10 cellular contexts compared by ENCODE assay signal in the genomic region with DNA sequence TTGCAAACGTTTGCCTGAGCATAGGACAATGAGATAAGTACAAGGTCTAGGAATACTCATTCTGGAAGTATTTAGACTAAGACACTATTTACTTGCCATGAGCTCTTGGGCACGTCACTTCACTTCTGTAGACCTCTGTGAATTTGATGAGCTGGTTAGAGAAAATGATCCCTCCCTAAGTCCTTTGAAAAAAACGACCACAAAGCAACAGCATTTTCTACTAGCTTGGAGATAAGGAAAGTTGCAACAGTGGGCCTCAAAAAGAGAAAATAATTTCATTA. TPM values are rescaled to one million over a fixed set of nuclear protein-coding genes. Genes with fewer than 3 reads are reported as not detected.
A peak's percentile ranks its signal among the peaks of the same experiment; 100 is the strongest.
DNase-seq lines count a peak whose midpoint lies in the region; FAIRE-seq and TF ChIP-seq lines count a peak whose summit lies in the region.
"Had no signal": no experiment of that assay in that cellular context is flagged by ENCODE, and none has a peak within 500 bp of the region (broad histone marks: within the 10 kb centered on the region; RNA-seq: fewer than 3 reads in every experiment).

No MANE protein-coding gene starts in this region.

- FAIRE-seq in D721Med (lab: Jason Lieb, UNC) = no peak

- DNase-seq in cardiac muscle cell (ENCODE audit: low read depth in 1 of 2, low spot score in 1 of 2) = peak in 1 of 2 donors; percentile 64
- no peak for DNase-seq in cardiac septum (ENCODE audit: low spot score)
- no peak for DNase-seq in endodermal cell
- no peak for DNase-seq in vagina (ENCODE audit: extremely low spot score in 2 of 2)
- DNase-seq in D721Med (ENCODE audit: insufficient read length, low spot score) = no peak
- no peak for DNase-seq in NCI-H1436 treated with DMSO at 0.1 percent for 48 hours (lab: John Stamatoyannopoulos, UW)
- no peak for DNase-seq in OCI-M2 (lab: John Stamatoyannopoulos, UW; ENCODE audit: unreplicated experiment)
- DNase-seq: activated naive CD8-positive, alpha-beta T cell treated with anti-CD3 and anti-CD28 coated beads, Interleukin-2, amount 50 U/mL, for 24 hours had no signal

- peak overlapping the region; percentile 81 for H3K4me3 Mint-ChIP-seq in endodermal cell
- H3K4me3 Mint-ChIP-seq: activated naive CD8-positive, alpha-beta T cell treated with anti-CD3 and anti-CD28 coated beads, Interleukin-2, amount 50 U/mL, for 24 hours had no signal

- no peak overlapping the region for H3K27ac ChIP-seq in cardiac muscle cell
- H3K27ac ChIP-seq in endodermal cell (ENCODE audit: low read depth, low read length) = no peak overlapping the region
- peak overlapping the region; percentile 94 for H3K27ac ChIP-seq in vagina
- H3K27ac ChIP-seq: C4-2B had no signal

- TF ChIP-seq CTCF in cardiac muscle cell (IDR thresholded peaks at IDR 0.05; ENCODE audit: low read depth, low read length) (no peak), endodermal cell (conservative IDR thresholded peaks at IDR 0.05) (no peak), vagina (IDR thresholded peaks at IDR 0.05) (no peak), D721Med (IDR thresholded peaks at IDR 0.05; ENCODE audit: insufficient read depth, missing control alignments) (no peak)

- H3K9me3 ChIP-seq in cardiac muscle cell (ENCODE audit: low read depth) = no peaks in the 10 kb centered on the region
- no peaks in the 10 kb centered on the region for H3K9me3 ChIP-seq in endodermal cell (ENCODE audit: control insufficient read depth, low read length)
- no peaks in the 10 kb centered on the region for H3K9me3 ChIP-seq in mucosa of stomach (ENCODE audit: control insufficient read depth, low read length)
- no peaks in the 10 kb centered on the region for H3K9me3 ChIP-seq in vagina

- H3K4me1 Mint-ChIP-seq in endodermal cell = peaks cover 12% of the 10 kb centered on the region

- intact Hi-C loops in cardiac septum (cut with DNase I) (loop anchor here (2.0 to 5.0 kb wide), 2 partner anchors 38 to 106 kb away; no protein-coding TSS in a partner anchor), vagina (cut with DNase I) (no loop called here)

- no peaks in the 10 kb centered on the region for H3K36me3 Mint-ChIP-seq in endodermal cell (ENCODE audit: low read depth)

- H3K27me3 Mint-ChIP-seq in endodermal cell (ENCODE audit: insufficient read depth) = peaks cover 34% of the 10 kb centered on the region

- no peaks in the 10 kb centered on the region for H3K9me3 Mint-ChIP-seq in endodermal cell

- 39 to 51% methylated on average over 3 of the region's 3 CpGs for WGBS in endodermal cell (ENCODE audit: insufficient coverage in 1 of 2, insufficient read length in 1 of 2), 2 experiments

- H3K9ac ChIP-seq in endodermal cell (ENCODE audit: extremely low read depth, low read length, poor library complexity, severe bottlenecking) = no peak overlapping the region
- H3K9ac ChIP-seq in mucosa of stomach (ENCODE audit: low read length) = peak overlapping the region; percentile 82

- peaks cover 23% of the 10 kb centered on the region for H3K27me3 ChIP-seq in cardiac muscle cell
- H3K27me3 ChIP-seq in endodermal cell (ENCODE audit: control insufficient read depth, insufficient read depth, low read length, poor library complexity, severe bottlenecking) = peaks cover 14% of the 10 kb centered on the region
- no peaks in the 10 kb centered on the region for H3K27me3 ChIP-seq in mucosa of stomach (ENCODE audit: control insufficient read depth, insufficient read depth, low read length)
- H3K27me3 ChIP-seq in vagina = no peaks in the 10 kb centered on the region

- H3K27ac Mint-ChIP-seq in endodermal cell = no peak overlapping the region
- H3K27ac Mint-ChIP-seq: activated naive CD8-positive, alpha-beta T cell treated with anti-CD3 and anti-CD28 coated beads, Interleukin-2, amount 50 U/mL, for 24 hours had no signal

- no peak for TF ChIP-seq POLR2A in vagina (IDR thresholded peaks at IDR 0.05)

- H3K36me3 ChIP-seq in cardiac muscle cell (no peaks in the 10 kb centered on the region), endodermal cell (ENCODE audit: control insufficient read depth, insufficient read depth, low read length) (no peaks in the 10 kb centered on the region), mucosa of stomach (ENCODE audit: control insufficient read depth, insufficient read depth, low read length) (no peaks in the 10 kb centered on the region), vagina (no peaks in the 10 kb centered on the region)

- peak overlapping the region; percentile 55 for H3K4me3 ChIP-seq in cardiac muscle cell
- H3K4me3 ChIP-seq in endodermal cell (ENCODE audit: low read length) = peak overlapping the region; percentile 94
- H3K4me3 ChIP-seq in mucosa of stomach (ENCODE audit: low read length) = peak overlapping the region; percentile 83
- peak overlapping the region; percentile 64 to 85 for H3K4me3 ChIP-seq in vagina

- H3K4me1 ChIP-seq in cardiac muscle cell (ENCODE audit: low read depth) = no peaks in the 10 kb centered on the region
- H3K4me1 ChIP-seq in endodermal cell (ENCODE audit: control insufficient read depth, insufficient read depth, low read length) = no peaks in the 10 kb centered on the region
- H3K4me1 ChIP-seq in mucosa of stomach (ENCODE audit: control insufficient read depth, insufficient read depth, low read length) = peaks cover 4% of the 10 kb centered on the region
- H3K4me1 ChIP-seq in vagina = peaks cover 27% of the 10 kb centered on the region

RNA-seq across cellular contexts. Expression of a gene that starts 1.9 kb away (rescaled TPM):
- 0.67 and 0.86 TPM in 2 replicates for total RNA-seq in cardiac muscle cell
- 0.61 and 1.5 TPM in 2 replicates for polyA plus RNA-seq in cardiac muscle cell
- total RNA-seq in cardiac septum = 2.6 TPM
- 1 to 10 TPM in 1 of 2 donors, under 1 TPM in 1; 0.24 to 1.3 TPM for total RNA-seq in endodermal cell
- polyA plus RNA-seq in endodermal cell (2013, experiment 1 of 2) = 0.85 TPM
- 0.58 TPM for polyA plus RNA-seq in endodermal cell (2013, experiment 2 of 2)
- total RNA-seq in vagina = 14.5 TPM
